Comparison of ENCODE assay signal across 19 cellular contexts in genomic region chr17:51169340-51169739, GRCh38. TPM values are rescaled to one million over a fixed set of nuclear protein-coding genes. Genes with fewer than 3 reads are reported as not detected.
DNase-seq lines count a peak whose midpoint lies in the region; FAIRE-seq and TF ChIP-seq lines count a peak whose summit lies in the region.
"Had no signal": no experiment of that assay in that cellular context is flagged by ENCODE, and none has a peak within 500 bp of the region (broad histone marks: within the 10 kb centered on the region; RNA-seq: fewer than 3 reads in every experiment).

No MANE protein-coding gene starts in this region.

- H3K36me3 Mint-ChIP-seq in activated naive CD4-positive, alpha-beta T cell treated with anti-CD3 and anti-CD28 coated beads, Interleukin-2, amount 50 U/mL, for 24 hours: peaks cover 23% of the 10 kb centered on the region
- peaks cover 36% of the 10 kb centered on the region for H3K36me3 Mint-ChIP-seq in HFFc6 (ENCODE audit: low read depth)
- peaks cover 14% of the 10 kb centered on the region for H3K36me3 Mint-ChIP-seq in activated naive CD8-positive, alpha-beta T cell
- peaks cover 30% of the 10 kb centered on the region for H3K36me3 Mint-ChIP-seq in osteocyte (ENCODE audit: unreplicated experiment)

- TF ChIP-seq CTCF in HFFc6 (IDR thresholded peaks at IDR 0.05) (no peak), osteocyte (IDR thresholded peaks at IDR 0.05) (no peak), D721Med (IDR thresholded peaks at IDR 0.05; ENCODE audit: insufficient read depth, missing control alignments) (no peak)

- H3K27me3 Mint-ChIP-seq in activated naive CD4-positive, alpha-beta T cell treated with anti-CD3 and anti-CD28 coated beads, Interleukin-2, amount 50 U/mL, for 24 hours: no peaks in the 10 kb centered on the region
- H3K27me3 Mint-ChIP-seq in HFFc6 (ENCODE audit: insufficient read depth) (peaks cover 1% of the 10 kb centered on the region), osteocyte (ENCODE audit: unreplicated experiment) (no peaks in the 10 kb centered on the region)
- H3K27me3 Mint-ChIP-seq in activated naive CD8-positive, alpha-beta T cell: no peaks in the 10 kb centered on the region

- H3K4me1 Mint-ChIP-seq in activated naive CD4-positive, alpha-beta T cell treated with anti-CD3 and anti-CD28 coated beads, Interleukin-2, amount 50 U/mL, for 24 hours: peaks cover 40% of the 10 kb centered on the region
- H3K4me1 Mint-ChIP-seq in HFFc6 (ENCODE audit: low read depth): peaks cover 40% of the 10 kb centered on the region
- peaks cover 35% of the 10 kb centered on the region for H3K4me1 Mint-ChIP-seq in activated naive CD8-positive, alpha-beta T cell (ENCODE audit: low read depth)
- peaks cover 28% of the 10 kb centered on the region for H3K4me1 Mint-ChIP-seq in osteocyte (ENCODE audit: unreplicated experiment)

- H3K4me3 Mint-ChIP-seq in activated naive CD4-positive, alpha-beta T cell treated with anti-CD3 and anti-CD28 coated beads, Interleukin-2, amount 50 U/mL, for 24 hours: peak overlapping the region; percentile 16
- H3K4me3 Mint-ChIP-seq in HFFc6 (peak overlapping the region; percentile 27; the same call in 1 of the 2 replicates), osteocyte (ENCODE audit: unreplicated experiment) (peak overlapping the region; percentile 17)
- H3K4me3 Mint-ChIP-seq in activated naive CD8-positive, alpha-beta T cell: peak overlapping the region; percentile 53

- FAIRE-seq in D721Med (lab: Jason Lieb, UNC): no peak
- FAIRE-seq: endometrium, HepG2 had no signal

- H3K9me3 Mint-ChIP-seq in activated naive CD4-positive, alpha-beta T cell treated with anti-CD3 and anti-CD28 coated beads, Interleukin-2, amount 50 U/mL, for 24 hours: no peaks in the 10 kb centered on the region
- no peaks in the 10 kb centered on the region for H3K9me3 Mint-ChIP-seq in HFFc6
- H3K9me3 Mint-ChIP-seq in activated naive CD8-positive, alpha-beta T cell (ENCODE audit: low read depth): no peaks in the 10 kb centered on the region
- no peaks in the 10 kb centered on the region for H3K9me3 Mint-ChIP-seq in osteocyte (ENCODE audit: unreplicated experiment)

- no peak for DNase-seq in activated naive CD4-positive, alpha-beta T cell treated with anti-CD3 and anti-CD28 coated beads, Interleukin-2, amount 50 U/mL, for 16 hours
- DNase-seq in HFFc6: no peak
- no peak for DNase-seq in osteocyte (ENCODE audit: extremely low spot score, unreplicated experiment)
- DNase-seq in D721Med (ENCODE audit: insufficient read length, low spot score): no peak
- DNase-seq in stimulated activated CD4-positive, alpha-beta T cell treated with anti-CD3 and anti-CD28 coated beads, Interleukin-4, amount 100 ng/mL, for 4 hours: no peak
- DNase-seq in NCI-H2196 (lab: John Stamatoyannopoulos, UW; ENCODE audit: unreplicated experiment): no peak
- DNase-seq: activated CD4-positive, alpha-beta T cell treated with anti-CD3 and anti-CD28 coated beads for 4 hours; DMS79 treated with DMSO at 0.1 percent for 48 hours; NCI-H1105 treated with DMSO at 0.1 percent for 48 hours; NCI-H2029 treated with DMSO at 0.1 percent for 48 hours; NCI-H345; OCI-M1; stimulated activated CD4-positive, alpha-beta T cell treated with anti-CD3 and anti-CD28 coated beads, Interleukin-1b, Interleukin-23, amount 100 ng/mL, for 48 hours; stimulated activated naive CD4-positive, alpha-beta T cell; thyroid gland had no signal

- H3K27ac Mint-ChIP-seq in activated naive CD4-positive, alpha-beta T cell treated with anti-CD3 and anti-CD28 coated beads, Interleukin-2, amount 50 U/mL, for 24 hours: peak overlapping the region; percentile 27
- H3K27ac Mint-ChIP-seq in HFFc6 (no peak overlapping the region), osteocyte (ENCODE audit: unreplicated experiment) (no peak overlapping the region)
- peak overlapping the region; percentile 61 for H3K27ac Mint-ChIP-seq in activated naive CD8-positive, alpha-beta T cell

RNA-seq across cellular contexts. Expression of gene NME2, which starts 3.1 kb away (rescaled TPM):
- 100 to 1,000 TPM; 709 to 868 (median 778) TPM for total RNA-seq in HFFc6 (2021; fragmentation: NEBNext Ultra II Directional; extraction: Animal tissue kit (Norgen Biotek cat#: 25700))
- total RNA-seq in osteocyte: 651 and 667 TPM in 2 replicates

RNA-seq across cellular contexts. Expression of gene NME1, which starts 16.0 kb away (rescaled TPM):
- 100 to 1,000 TPM; 309 to 358 (median 320) TPM for total RNA-seq in HFFc6 (2021; fragmentation: NEBNext Ultra II Directional; extraction: Animal tissue kit (Norgen Biotek cat#: 25700))
- 77.7 and 77.8 TPM in 2 replicates for total RNA-seq in osteocyte

RNA-seq across cellular contexts. Expression of gene SPAG9, which starts 48.7 kb away (rescaled TPM):
- 10 to 100 TPM; 54.3 to 78.1 (median 61.3) TPM for total RNA-seq in HFFc6 (2021; fragmentation: NEBNext Ultra II Directional; extraction: Animal tissue kit (Norgen Biotek cat#: 25700))
- 100 and 108 TPM in 2 replicates for total RNA-seq in osteocyte

Comparison
In these comparisons a context has a peak if more than half of its experiments do, and no peak if none do; other contexts are left out.
1. H3K27ac Mint-ChIP-seq: peak in activated naive CD4-positive, alpha-beta T cell treated with anti-CD3 and anti-CD28 coated beads, Interleukin-2, amount 50 U/mL, for 24 hours (single experiment) and activated naive CD8-positive, alpha-beta T cell (single experiment); none in HFFc6 (single experiment) and osteocyte (single experiment).
2. Peak in every context shown above with its lines, with median percentiles within 50 percentile points of each other: H3K4me3 Mint-ChIP-seq.